In the genomic region with DNA sequence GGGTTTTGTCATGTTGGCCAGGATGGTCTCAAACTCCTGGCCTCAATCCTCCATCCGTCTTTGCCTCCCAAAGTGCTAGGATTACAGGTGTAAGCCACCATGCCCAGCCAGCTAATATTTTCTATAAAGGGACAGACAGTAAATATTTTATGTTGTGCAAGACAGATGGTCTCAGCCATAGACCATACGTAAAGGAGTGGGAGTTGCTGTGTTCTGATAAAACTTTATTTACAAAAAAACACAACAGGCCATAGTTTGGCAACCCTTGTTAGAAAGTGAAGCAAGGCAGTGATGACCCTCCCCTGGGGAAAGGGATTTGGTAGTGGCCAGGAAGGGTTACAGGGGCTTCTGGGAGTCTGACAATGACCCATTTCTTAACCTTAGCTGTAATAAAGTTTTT, we compare ENCODE assay signal across 33 cellular contexts.
"Had no signal": no experiment of that assay in that cellular context is flagged by ENCODE, and none has a peak within 500 bp of the region (broad histone marks: within the 10 kb centered on the region; RNA-seq: fewer than 3 reads in every experiment).

No MANE protein-coding gene starts in this region.

- H3K9me3 ChIP-seq: MG63 had no signal

- H3K36me3 ChIP-seq: MG63 had no signal

- H3K9ac ChIP-seq: KMS-11 had no signal

- H3K27ac ChIP-seq: KMS-11 had no signal

- H3K4me2 ChIP-seq: KMS-11 had no signal

- H3K4me3 ChIP-seq: MG63 had no signal

- DNase-seq: Karpas-422, Kasumi-1, MG63, MM.1S, MV-4-11, NCI-H1048, NCI-H1092, NCI-H1092 treated with DMSO at 0.1 percent for 48 hours, NCI-H1105, NCI-H1105 treated with DMSO at 0.1 percent for 48 hours, NCI-H1417, NCI-H1417 treated with DMSO at 0.1 percent for 48 hours, NCI-H1436, NCI-H1436 treated with DMSO at 0.1 percent for 48 hours, NCI-H146, NCI-H1694, NCI-H1694 treated with DMSO at 0.1 percent for 48 hours, NCI-H187, NCI-H187 treated with DMSO at 0.1 percent for 48 hours, NCI-H1930, NCI-H2029, NCI-H2029 treated with DMSO at 0.1 percent for 48 hours, NCI-H2081, NCI-H2081 treated with DMSO at 0.1 percent for 48 hours, NCI-H2107, NCI-H2171, NCI-H2227 treated with DMSO at 0.1 percent for 48 hours, NCI-H226, NCI-H345, NCI-H446, NCI-H446 treated with DMSO at 0.1 percent for 48 hours, NCI-H510A had no signal
